14 cellular contexts compared by ENCODE assay signal in the genomic region with DNA sequence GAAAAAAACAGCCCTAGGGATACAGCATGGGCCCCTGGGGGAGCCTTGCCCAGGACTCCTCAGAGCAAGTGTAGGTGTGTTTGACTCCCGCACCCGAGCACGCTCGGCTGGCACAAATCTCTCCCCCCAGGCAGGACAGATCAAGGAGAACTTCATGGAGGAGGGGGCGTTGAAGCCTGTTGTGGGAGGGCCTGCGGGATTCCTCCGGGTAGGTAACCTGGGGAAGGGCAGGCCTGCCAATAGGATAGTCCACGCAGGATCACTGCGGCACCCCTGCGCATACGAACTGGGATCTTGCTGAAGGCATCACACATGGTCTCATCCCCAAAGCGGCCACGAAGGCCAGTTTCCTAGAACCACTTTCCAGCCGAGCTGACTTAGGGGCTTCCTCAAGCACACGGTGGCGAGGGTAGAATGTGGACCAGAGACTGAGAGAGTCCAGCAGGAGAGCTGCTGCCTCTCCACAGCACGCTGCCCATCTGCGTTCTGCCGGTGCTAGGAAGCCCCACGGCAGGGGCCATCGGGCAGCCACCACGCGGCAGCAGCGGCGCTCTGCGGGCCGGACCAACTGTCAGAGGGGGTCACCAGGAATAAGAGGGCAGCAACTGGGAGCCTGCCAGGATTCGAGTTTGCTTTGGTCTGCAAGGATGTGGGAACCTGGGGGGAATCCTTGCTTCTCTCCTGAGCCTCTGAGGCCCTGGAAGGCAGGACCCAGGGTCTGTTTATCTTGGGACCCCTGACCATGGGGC. TPM values are rescaled to one million over a fixed set of nuclear protein-coding genes. Genes with fewer than 3 reads are reported as not detected.
DNase-seq lines count a peak whose midpoint lies in the region; ATAC-seq and TF ChIP-seq lines count a peak whose summit lies in the region.
"Had no signal": no experiment of that assay in that cellular context is flagged by ENCODE, and none has a peak within 500 bp of the region (broad histone marks: within the 10 kb centered on the region; RNA-seq: fewer than 3 reads in every experiment).

No MANE protein-coding gene starts in this region.

- H3K27me3 ChIP-seq in left ventricle myocardium inferior (ENCODE audit: low read depth) (peaks cover 24% of the 10 kb centered on the region), neuronal stem cell (ENCODE audit: control insufficient read depth in 3 of 3, insufficient read depth in 3 of 3, low read depth in 1 of 3, low read length in 3 of 3) (peaks cover 0 to 25% (median 0%) of the 10 kb centered on the region in 3 experiments)

- H3K79me1 ChIP-seq in neuronal stem cell (ENCODE audit: low read depth, low read length) = no peaks in the 10 kb centered on the region

- TF ChIP-seq CTCF in left ventricle myocardium inferior (IDR thresholded peaks at IDR 0.05; ENCODE audit: borderline replicate concordance) = no peak

- H3K9me3 Mint-ChIP-seq in activated T-helper 17 cell treated with anti-CD3 and anti-CD28 coated beads, Interleukin-2, amount 50 U/mL, for 72 hours = no peaks in the 10 kb centered on the region

- H3K4me3 ChIP-seq in left ventricle myocardium inferior = no peak overlapping the region
- H3K4me3 ChIP-seq in neuronal stem cell (ENCODE audit: low read length in 2 of 2) = no peak overlapping the region
- H3K4me3 ChIP-seq: A549, GM23338 had no signal

- H3K9me3 ChIP-seq in left ventricle myocardium inferior (replicated peaks) (peaks cover 2% of the 10 kb centered on the region), neuronal stem cell (replicated peaks in 1 of 2; ENCODE audit: control insufficient read depth in 2 of 2, insufficient read depth in 1 of 2, low read depth in 1 of 2, low read length in 2 of 2) (peaks cover 0 to 1% of the 10 kb centered on the region in 2 donors)
- H3K9me3 ChIP-seq: A549, Caco-2 had no signal

- H2AFZ ChIP-seq in neuronal stem cell (ENCODE audit: low read length) = no peak overlapping the region
- H2AFZ ChIP-seq: GM23338 had no signal

- no peak overlapping the region for H4K91ac ChIP-seq in neuronal stem cell (ENCODE audit: low read depth, low read length, poor library complexity)

- peak overlapping the region; percentile 25 for H3K14ac ChIP-seq in neuronal stem cell (ENCODE audit: low read length)

- H3K4me3 Mint-ChIP-seq in activated T-helper 17 cell treated with anti-CD3 and anti-CD28 coated beads, Interleukin-2, amount 50 U/mL, for 72 hours = no peak overlapping the region
- H3K4me3 Mint-ChIP-seq: CD4-positive, CD25-positive, alpha-beta regulatory T cell; GM23338; H9 had no signal

- ATAC-seq in left cardiac atrium (no peak), GM21447 (IDR thresholded peaks at IDR 0.05; ENCODE audit: unreplicated experiment) (no peak), HG02852 (IDR thresholded peaks at IDR 0.05; ENCODE audit: unreplicated experiment) (no peak)
- ATAC-seq in activated T-helper 17 cell treated with anti-CD3 and anti-CD28 coated beads, Interleukin-2, amount 50 U/mL, for 72 hours (replicated peaks) = no peak

- H3K27ac ChIP-seq in left ventricle myocardium inferior (replicated peaks) = peak overlapping the region; percentile 87
- H3K27ac ChIP-seq in caudate nucleus (ENCODE audit: low read depth, low read length) = peak overlapping the region; percentile 97
- no peak overlapping the region for H3K27ac ChIP-seq in neuronal stem cell (replicated peaks; ENCODE audit: low read length)
- H3K27ac ChIP-seq: 22Rv1, A549 had no signal

- no peak overlapping the region for H3K9ac ChIP-seq in neuronal stem cell (ENCODE audit: low read depth, low read length, poor library complexity)

- no peak overlapping the region for H2BK12ac ChIP-seq in neuronal stem cell (ENCODE audit: low read length)

- no peak overlapping the region for H4K8ac ChIP-seq in neuronal stem cell (ENCODE audit: low read depth, low read length)

- H3K36me3 Mint-ChIP-seq in activated T-helper 17 cell treated with anti-CD3 and anti-CD28 coated beads, Interleukin-2, amount 50 U/mL, for 72 hours (ENCODE audit: low read depth) = no peaks in the 10 kb centered on the region
- H3K36me3 Mint-ChIP-seq: CD4-positive, CD25-positive, alpha-beta regulatory T cell had no signal

- H2AK5ac ChIP-seq in neuronal stem cell (ENCODE audit: low read depth, low read length) = peak overlapping the region; percentile 78

- no peak for DNase-seq in left ventricle myocardium inferior
- no peak for DNase-seq in left cardiac atrium
- DNase-seq in caudate nucleus (lab: John Stamatoyannopoulos, UW) = no peak
- no peak for DNase-seq in neuronal stem cell (ENCODE audit: low spot score)
- DNase-seq in ureter (ENCODE audit: low spot score) = peak; percentile 44

- H3K36me3 ChIP-seq in left ventricle myocardium inferior (no peaks in the 10 kb centered on the region), neuronal stem cell (replicated peaks in 1 of 2; ENCODE audit: control insufficient read depth in 2 of 2, insufficient read depth in 2 of 2, low read length in 2 of 2) (no peaks in the 10 kb centered on the region)

- peak overlapping the region; percentile 62 for H2BK15ac ChIP-seq in neuronal stem cell (ENCODE audit: low read length)

- H3K4me2 ChIP-seq in neuronal stem cell (ENCODE audit: insufficient read depth, low read length, poor library complexity, severe bottlenecking) = no peak overlapping the region
- H3K4me2 ChIP-seq: A549, GM23338 had no signal

- no peak overlapping the region for H3K27ac Mint-ChIP-seq in activated T-helper 17 cell treated with anti-CD3 and anti-CD28 coated beads, Interleukin-2, amount 50 U/mL, for 72 hours
- H3K27ac Mint-ChIP-seq: CD4-positive, CD25-positive, alpha-beta regulatory T cell; GM23338; H9 had no signal

- H2BK120ac ChIP-seq in neuronal stem cell (ENCODE audit: low read depth, low read length) = peak overlapping the region; percentile 24

- H3K4me1 ChIP-seq in left ventricle myocardium inferior (peaks cover 18% of the 10 kb centered on the region), neuronal stem cell (ENCODE audit: control insufficient read depth in 2 of 2, insufficient read depth in 1 of 2, low read depth in 1 of 2, low read length in 2 of 2) (peaks cover 11 to 14% of the 10 kb centered on the region in 2 donors)
- H3K4me1 ChIP-seq: A549, Caco-2 had no signal

- H3K4me1 Mint-ChIP-seq in activated T-helper 17 cell treated with anti-CD3 and anti-CD28 coated beads, Interleukin-2, amount 50 U/mL, for 72 hours = no peaks in the 10 kb centered on the region

- no peak overlapping the region for H3K18ac ChIP-seq in neuronal stem cell (ENCODE audit: low read length)

- H3K4ac ChIP-seq in neuronal stem cell (ENCODE audit: low read length) = no peak overlapping the region

- intact Hi-C loops in left ventricle myocardium inferior (cut with micrococcal nuclease) = loop anchor here (5.0 kb wide), 1 partner anchor 74 kb away; no protein-coding TSS in a partner anchor
- intact Hi-C loops in left cardiac atrium (cut with DNase I) = loop anchor here (1.0 to 5.0 kb wide), 3 partner anchors 62 to 76 kb away; no protein-coding TSS in a partner anchor

- no peak overlapping the region for H2BK5ac ChIP-seq in neuronal stem cell (ENCODE audit: low read length)

- H3K23ac ChIP-seq in neuronal stem cell (ENCODE audit: low read depth, low read length, poor library complexity) = no peak overlapping the region

- no CpG with 5 or more reads among the region's 28 CpGs for WGBS in neuronal stem cell (ENCODE audit: extremely low coverage in 2 of 2, insufficient read length in 2 of 2, insufficient replicate concordance in 1 of 2), 2 donors

- H3K27me3 Mint-ChIP-seq in activated T-helper 17 cell treated with anti-CD3 and anti-CD28 coated beads, Interleukin-2, amount 50 U/mL, for 72 hours = peaks cover 20% of the 10 kb centered on the region

RNA-seq across cellular contexts. Expression of a gene that starts 56.8 kb away (rescaled TPM):
- 104 TPM for total RNA-seq in left ventricle myocardium inferior
- 10 to 100 TPM; 66.0 to 68.0 TPM for total RNA-seq in left cardiac atrium
- 16.3 TPM for polyA plus RNA-seq in neuronal stem cell (2013, experiment 1 of 2)
- polyA plus RNA-seq in neuronal stem cell (2013, experiment 2 of 2) = 16.4 TPM
- total RNA-seq in ureter = 68.1 TPM
- 1 to 10 TPM; 1.1 to 2.6 TPM for total RNA-seq in activated T-helper 17 cell treated with anti-CD3 and anti-CD28 coated beads, Interleukin-2, amount 50 U/mL, for 72 hours

Comparison
In these comparisons a context has a peak if more than half of its experiments do, and no peak if none do; other contexts are left out.
1. RNA of a gene that starts 56.8 kb away (total RNA-seq): 104 TPM in left ventricle myocardium inferior (single experiment), 68.1 TPM in ureter (single experiment) and 66.0 to 68.0 TPM in left cardiac atrium; 1.1 to 2.6 TPM in activated T-helper 17 cell treated with anti-CD3 and anti-CD28 coated beads, Interleukin-2, amount 50 U/mL, for 72 hours; every median in the first group is over 10 times any median in the second.